8 cellular contexts compared by ENCODE assay signal in the genomic region with DNA sequence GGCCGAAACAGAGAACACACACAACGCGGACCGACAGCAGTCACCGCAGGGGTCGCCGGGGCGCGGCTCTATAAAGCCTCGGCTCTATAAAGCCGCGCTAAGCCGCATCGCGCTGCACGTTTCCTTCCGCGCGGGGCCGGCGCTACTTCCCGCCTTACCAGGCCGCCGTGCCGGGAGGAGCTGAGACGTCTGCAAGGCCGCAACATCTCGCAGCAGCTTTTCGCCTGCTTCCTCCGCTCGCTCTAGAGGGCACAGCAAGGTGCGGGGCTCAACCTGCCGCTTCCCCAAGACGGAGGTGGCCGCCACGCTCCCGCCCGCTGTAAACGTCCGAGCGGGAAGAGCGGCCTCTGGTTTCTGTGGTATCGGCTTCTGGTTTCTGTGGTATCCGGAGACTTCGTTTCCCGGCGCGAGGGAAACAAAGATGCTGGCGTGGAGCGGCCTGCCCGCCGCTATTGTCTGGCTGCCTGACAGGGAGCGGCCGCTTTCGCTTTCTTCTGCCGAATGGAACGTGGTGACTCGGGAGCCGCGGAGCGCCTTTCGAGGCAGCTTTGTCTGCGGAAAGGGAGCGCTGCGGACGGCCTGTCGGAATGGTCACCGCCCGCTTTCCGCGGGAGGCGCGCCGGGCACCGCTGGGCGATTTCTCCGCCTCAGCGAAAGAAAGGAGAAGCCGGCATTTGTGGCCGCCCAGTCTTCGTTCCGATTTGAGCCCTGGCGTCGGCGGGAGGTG.
DNase-seq lines count a peak whose midpoint lies in the region; ATAC-seq and TF ChIP-seq lines count a peak whose summit lies in the region.

No MANE protein-coding gene starts in this region.

- intact Hi-C loops in spleen (cut with DNase I; ENCODE audit: low total_unique reads): no loop called here

- peaks cover 0 to 3% (median 0%) of the 10 kb centered on the region in 7 donors for H3K27me3 ChIP-seq in spleen (replicated peaks in 1 of 7)

- no peaks in the 10 kb centered on the region for H3K9me3 ChIP-seq in spleen

- H3K27ac ChIP-seq in spleen: peak overlapping the region; percentile 93 to 99 (median 98)

- peak; percentile 93 to 97 (median 96) for TF ChIP-seq POLR2A in spleen (IDR thresholded peaks at IDR 0.05)

- WGBS in spleen, 5 donors: 0% methylated on average over 39 to 85 of the region's 85 CpGs

- ATAC-seq in HG02588 (IDR thresholded peaks at IDR 0.05; ENCODE audit: unreplicated experiment): peak; percentile 81

- H3K4me1 ChIP-seq in spleen: peaks cover 5 to 39% (median 21%) of the 10 kb centered on the region in 6 donors

- peak; percentile 41 to 44 for DNase-seq in NCI-H187 (lab: John Stamatoyannopoulos, UW)
- no peak for DNase-seq in NCI-H187 treated with DMSO at 0.1 percent for 48 hours (lab: John Stamatoyannopoulos, UW)
- peak; percentile 36 for DNase-seq in NCI-H128 (lab: John Stamatoyannopoulos, UW; ENCODE audit: unreplicated experiment)
- DNase-seq in activated CD4-positive, CD25-positive, alpha-beta regulatory T cell (lab: John Stamatoyannopoulos, UW): peak; percentile 64 to 84 (median 74)
- peak; percentile 87 for DNase-seq in central memory CD4-positive, alpha-beta T cell
- peak; percentile 95 for DNase-seq in iris pigment epithelial cell (ENCODE audit: low read depth)
- peak; percentile 99 for DNase-seq in spleen

- TF ChIP-seq CTCF in spleen (IDR thresholded peaks at IDR 0.05 in 8 of 11, conservative IDR thresholded peaks at IDR 0.05 in 3 of 11): peak in 4 of 11 experiments; percentile 8 to 39 (median 25)

- no peaks in the 10 kb centered on the region for H3K36me3 ChIP-seq in spleen

- peak overlapping the region; percentile 52 to 81 (median 62) for H3K4me3 ChIP-seq in spleen
